ENCODE assay signal across 8 cellular contexts in genomic region chr13:113448885-113449692, GRCh38. TPM values are rescaled to one million over a fixed set of nuclear protein-coding genes. Genes with fewer than 3 reads are reported as not detected.
DNase-seq lines count a peak whose midpoint lies in the region; ATAC-seq and TF ChIP-seq lines count a peak whose summit lies in the region.

No MANE protein-coding gene starts in this region.

- H3K36me3 ChIP-seq in heart right ventricle, result peaks cover 0 to 14% (median 0%) of the 10 kb centered on the region in 9 donors

- ATAC-seq in HG03045 (IDR thresholded peaks at IDR 0.05; ENCODE audit: unreplicated experiment) (peak; percentile 50), heart right ventricle (peak in 7 of 8 donors; percentile 7 to 29 (median 17)), GM21360 (IDR thresholded peaks at IDR 0.05; ENCODE audit: unreplicated experiment) (no peak), GM18909 (IDR thresholded peaks at IDR 0.05; ENCODE audit: poor library complexity, unreplicated experiment) (no peak)
- peak; percentile 39 for ATAC-seq in stimulated activated memory B cell treated with anti-CD40 and anti-IgM and Interleukin-4, amounts not matched to agents 10 μg/mL and 1 μg/mL and 100 μg/mL, for 72 hours

- DNase-seq in COR-L47 (lab: John Stamatoyannopoulos, UW), result peak; percentile 99
- DNase-seq in NCI-H69 (lab: John Stamatoyannopoulos, UW), result peak; percentile 100
- peak; percentile 10 to 23 for DNase-seq in activated CD8-positive, alpha-beta memory T cell treated with anti-CD3 and anti-CD28 coated beads for 4 hours (ENCODE audit: low read depth in 2 of 2)
- DNase-seq in heart right ventricle, result peak in 1 of 2 donors; percentile 28

- no peaks in the 10 kb centered on the region for H3K27me3 ChIP-seq in heart right ventricle

- H3K4me1 ChIP-seq in heart right ventricle, result peaks cover 14 to 57% (median 30%) of the 10 kb centered on the region in 9 donors

- H3K27me3 Mint-ChIP-seq in stimulated activated memory B cell treated with anti-CD40 and anti-IgM and Interleukin-4, amounts not matched to agents 10 μg/mL and 1 μg/mL and 100 μg/mL, for 72 hours, result no peaks in the 10 kb centered on the region

- H3K4me3 Mint-ChIP-seq in stimulated activated memory B cell treated with anti-CD40 and anti-IgM and Interleukin-4, amounts not matched to agents 10 μg/mL and 1 μg/mL and 100 μg/mL, for 72 hours, result peak overlapping the region; percentile 73

- no peaks in the 10 kb centered on the region for H3K9me3 Mint-ChIP-seq in stimulated activated memory B cell treated with anti-CD40 and anti-IgM and Interleukin-4, amounts not matched to agents 10 μg/mL and 1 μg/mL and 100 μg/mL, for 72 hours

- H3K4me3 ChIP-seq in heart right ventricle, result peak overlapping the region in 9 of 10 donors; percentile 34 to 67 (median 53)

- H3K9me3 ChIP-seq in heart right ventricle, result no peaks in the 10 kb centered on the region

- no peak for TF ChIP-seq CTCF in heart right ventricle (IDR thresholded peaks at IDR 0.05)

- 35 to 46% methylated on average over 29 of the region's 29 CpGs for WGBS in heart right ventricle, 2 donors

- peaks cover 54% of the 10 kb centered on the region for H3K4me1 Mint-ChIP-seq in stimulated activated memory B cell treated with anti-CD40 and anti-IgM and Interleukin-4, amounts not matched to agents 10 μg/mL and 1 μg/mL and 100 μg/mL, for 72 hours

- H3K27ac ChIP-seq in heart right ventricle, result peak overlapping the region; percentile 11 to 93 (median 72)

- intact Hi-C loops in heart right ventricle (cut with DNase I), result no loop called here

- H3K36me3 Mint-ChIP-seq in stimulated activated memory B cell treated with anti-CD40 and anti-IgM and Interleukin-4, amounts not matched to agents 10 μg/mL and 1 μg/mL and 100 μg/mL, for 72 hours, result peaks cover 10% of the 10 kb centered on the region

- peak overlapping the region; percentile 54 for H3K27ac Mint-ChIP-seq in stimulated activated memory B cell treated with anti-CD40 and anti-IgM and Interleukin-4, amounts not matched to agents 10 μg/mL and 1 μg/mL and 100 μg/mL, for 72 hours

RNA-seq across cellular contexts. Expression of gene ADPRHL1, which starts 4.2 kb away (rescaled TPM):
- 100 to 1,000 TPM; 381 to 939 (median 762) TPM for total RNA-seq in heart right ventricle
- 100 to 1,000 TPM; 163 to 192 TPM for polyA plus RNA-seq in heart right ventricle

RNA-seq across cellular contexts. Expression of gene DCUN1D2, which starts 41.4 kb away (rescaled TPM):
- total RNA-seq in heart right ventricle, result 100 to 1,000 TPM in 9 of 10 donors, 10 to 100 TPM in 1; 97.7 to 307 (median 225) TPM
- 10 to 100 TPM; 40.9 to 73.3 TPM for polyA plus RNA-seq in heart right ventricle

Comparison
In these comparisons a context has a peak if more than half of its experiments do, and no peak if none do; other contexts are left out.
1. ATAC-seq: peak in HG03045 (single experiment), heart right ventricle (7 of 8) and stimulated activated memory B cell treated with anti-CD40 and anti-IgM and Interleukin-4, amounts not matched to agents 10 μg/mL and 1 μg/mL and 100 μg/mL, for 72 hours (single experiment); none in GM21360 (single experiment) and GM18909 (single experiment).